Comparison of ENCODE assay signal across 8 cellular contexts in genomic region chr15:62066663-62067447, GRCh38. TPM values are rescaled to one million over a fixed set of nuclear protein-coding genes. Genes with fewer than 3 reads are reported as not detected.
DNase-seq lines count a peak whose midpoint lies in the region; ATAC-seq and TF ChIP-seq lines count a peak whose summit lies in the region.

Gene C2CD4A (plus strand): TSS chr15:62066977. CDS start chr15:62067614, 637 bp downstream.

- POLR2A ChIA-PET in HCT116 (lab: Charles Lee): no interaction called here
- POLR2A ChIA-PET in naive thymus-derived CD8-positive, alpha-beta T cell (lab: Charles Lee): no interaction called here

- no peaks in the 10 kb centered on the region for H3K9me2 ChIP-seq in HCT116 (ENCODE audit: insufficient read depth)

- H3K27me3 ChIP-seq in BLaER1: peaks cover 77% of the 10 kb centered on the region
- H3K27me3 ChIP-seq in HCT116 (ENCODE audit: insufficient read depth, low read length): no peaks in the 10 kb centered on the region

- DNase-seq in HCT116 (ENCODE audit: low read depth, low spot score) (peak; percentile 70), NCI-H774 (lab: John Stamatoyannopoulos, UW) (peak; percentile 81), fibroblast of gingiva (ENCODE audit: low read depth) (peak; percentile 45), KG1 (lab: John Stamatoyannopoulos, UW) (no peak)
- peak; percentile 63 for DNase-seq in activated T-cell treated with anti-CD3 and anti-CD28 coated beads, Interleukin-2, amount 50 U/mL, for 72 hours
- peak; percentile 28 to 78 (median 50) for DNase-seq in naive thymus-derived CD8-positive, alpha-beta T cell
- peak; percentile 65 for DNase-seq in stimulated activated naive CD8-positive, alpha-beta T cell treated with anti-CD3 and anti-CD28 coated beads, Interleukin-15, Interleukin-2, amounts not matched to agents 100 U/mL and 50 U/mL, for 24 hours

- H3K4me2 ChIP-seq in BLaER1 (peak within 1 kb of the TSS; percentile 74), HCT116 (ENCODE audit: low read length) (peak within 1 kb of the TSS; percentile 50)

- H3K36me3 Mint-ChIP-seq in activated T-cell treated with anti-CD3 and anti-CD28 coated beads, Interleukin-2, amount 50 U/mL, for 72 hours (ENCODE audit: insufficient read depth in 2 of 2): peaks cover 0 to 3% of the 10 kb centered on the region in 2 donors
- H3K36me3 Mint-ChIP-seq in naive thymus-derived CD8-positive, alpha-beta T cell: peaks cover 0 to 4% (median 2%) of the 10 kb centered on the region in 3 donors

- intact Hi-C loops in HCT116 (cut with micrococcal nuclease): no loop called here

- ATAC-seq in HCT116: peak; percentile 83
- ATAC-seq in activated T-cell treated with anti-CD3 and anti-CD28 coated beads, Interleukin-2, amount 50 U/mL, for 72 hours (replicated peaks in 1 of 2): peak; percentile 53 to 55
- peak; percentile 82 to 84 for ATAC-seq in naive thymus-derived CD8-positive, alpha-beta T cell
- ATAC-seq in stimulated activated naive CD8-positive, alpha-beta T cell treated with anti-CD3 and anti-CD28 coated beads, Interleukin-15, Interleukin-2, amounts not matched to agents 100 U/mL and 50 U/mL, for 24 hours: peak; percentile 58

- TF ChIP-seq RAD21 in HCT116 (IDR thresholded peaks at IDR 0.05; ENCODE audit: low read depth): no peak

- RAD21 ChIA-PET in HCT116 (lab: Charles Lee; ENCODE audit: low non-redundant PET in 1 of 2, low total read pairs in 2 of 2, uncharacterized antibody in 2 of 2, unreplicated experiment in 2 of 2): no interaction called here

- H3K27ac Mint-ChIP-seq in activated T-cell treated with anti-CD3 and anti-CD28 coated beads, Interleukin-2, amount 50 U/mL, for 72 hours: peak within 1 kb of the TSS; percentile 55
- peak within 1 kb of the TSS in 3 of 10 donors; percentile 15 to 41 (median 29) for H3K27ac Mint-ChIP-seq in naive thymus-derived CD8-positive, alpha-beta T cell

- H4K20me1 ChIP-seq in BLaER1 (peaks cover 28% of the 10 kb centered on the region), HCT116 (ENCODE audit: insufficient read depth) (no peaks in the 10 kb centered on the region)

- no peaks in the 10 kb centered on the region for H3K36me3 ChIP-seq in BLaER1
- H3K36me3 ChIP-seq in HCT116 (ENCODE audit: control insufficient read depth in 1 of 2, insufficient read depth in 2 of 2, low read length in 2 of 2): no peaks in the 10 kb centered on the region

- CTCF ChIA-PET in HCT116 (lab: Charles Lee): interaction anchor here (0.9 to 1.4 kb wide), 2 partner anchors 11 to 240 kb away, joined by 3 read pairs; no protein-coding TSS in a partner anchor

- no peaks in the 10 kb centered on the region for H3K9me3 Mint-ChIP-seq in activated T-cell treated with anti-CD3 and anti-CD28 coated beads, Interleukin-2, amount 50 U/mL, for 72 hours
- no peaks in the 10 kb centered on the region for H3K9me3 Mint-ChIP-seq in naive thymus-derived CD8-positive, alpha-beta T cell

- H3K79me2 ChIP-seq in HCT116 (ENCODE audit: insufficient read depth, low read length): no peaks in the 10 kb centered on the region

- H3K4me1 ChIP-seq in BLaER1 (peaks cover 22% of the 10 kb centered on the region), HCT116 (ENCODE audit: control insufficient read depth in 1 of 2, insufficient read depth in 2 of 2, low read length in 2 of 2) (peaks cover 16 to 28% of the 10 kb centered on the region in 2 experiments; a peak in 3 of 4 replicates)

- no peak within 1 kb of the TSS for H3K9ac ChIP-seq in BLaER1
- H3K9ac ChIP-seq in HCT116 (ENCODE audit: low read length): no peak within 1 kb of the TSS

- peaks cover 26% of the 10 kb centered on the region for H3K27me3 Mint-ChIP-seq in activated T-cell treated with anti-CD3 and anti-CD28 coated beads, Interleukin-2, amount 50 U/mL, for 72 hours (ENCODE audit: low read depth)
- peaks cover 11 to 29% (median 22%) of the 10 kb centered on the region in 5 donors for H3K27me3 Mint-ChIP-seq in naive thymus-derived CD8-positive, alpha-beta T cell

- TF ChIP-seq CTCF in HCT116 (IDR thresholded peaks at IDR 0.05 in 2 of 3, conservative IDR thresholded peaks at IDR 0.05 in 1 of 3; ENCODE audit: borderline replicate concordance in 1 of 3, insufficient read depth in 1 of 3, low read depth in 2 of 3, low read length in 2 of 3): no peak; a peak in 1 of 6 replicates

- H3K27ac ChIP-seq in BLaER1 (no peak within 1 kb of the TSS), HCT116 (ENCODE audit: low read depth, low read length) (no peak within 1 kb of the TSS)

- BruUV-seq in HCT116 (replicated peaks; lab: Mats Ljungman, UMichigan): no TSS peak

- H3K9me3 ChIP-seq in BLaER1: no peaks in the 10 kb centered on the region
- H3K9me3 ChIP-seq in HCT116 (ENCODE audit: control insufficient read depth in 1 of 2, insufficient read depth in 1 of 2, low read depth in 1 of 2, low read length in 2 of 2): no peaks in the 10 kb centered on the region

- H3K4me1 Mint-ChIP-seq in activated T-cell treated with anti-CD3 and anti-CD28 coated beads, Interleukin-2, amount 50 U/mL, for 72 hours (ENCODE audit: low read depth): peaks cover 37% of the 10 kb centered on the region
- H3K4me1 Mint-ChIP-seq in naive thymus-derived CD8-positive, alpha-beta T cell: peaks cover 20 to 27% (median 24%) of the 10 kb centered on the region in 4 donors

- TF ChIP-seq POLR2A in HCT116 (IDR thresholded peaks at IDR 0.05; ENCODE audit: borderline replicate concordance, extremely low read depth, insufficient read depth, insufficient read length): no peak

- peak within 1 kb of the TSS; percentile 93 for H2AFZ ChIP-seq in HCT116 (ENCODE audit: low read depth, low read length, poor library complexity, severe bottlenecking)

- peak within 1 kb of the TSS; percentile 78 to 92 for H3K4me3 Mint-ChIP-seq in activated T-cell treated with anti-CD3 and anti-CD28 coated beads, Interleukin-2, amount 50 U/mL, for 72 hours
- peak within 1 kb of the TSS; percentile 76 to 94 (median 87) for H3K4me3 Mint-ChIP-seq in naive thymus-derived CD8-positive, alpha-beta T cell

- peak within 1 kb of the TSS; percentile 63 for H3K4me3 ChIP-seq in BLaER1
- peak within 1 kb of the TSS in 1 of 2 experiments; percentile 11; a peak in 3 of 4 replicates for H3K4me3 ChIP-seq in HCT116 (replicated peaks in 1 of 2; ENCODE audit: low read depth in 1 of 2, low read length in 2 of 2)

TF ChIP-seq in HCT116, 20 proteins besides CTCF, POLR2A, EP300 and RAD21:
- TF ChIP-seq, protein P1, sequence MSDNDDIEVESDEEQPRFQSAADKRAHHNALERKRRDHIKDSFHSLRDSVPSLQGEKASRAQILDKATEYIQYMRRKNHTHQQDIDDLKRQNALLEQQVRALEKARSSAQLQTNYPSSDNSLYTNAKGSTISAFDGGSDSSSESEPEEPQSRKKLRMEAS (IDR thresholded peaks at IDR 0.05): peak; percentile 90
- TF ChIP-seq TCF7L2 (IDR thresholded peaks at IDR 0.05; ENCODE audit: borderline replicate concordance, extremely low read depth, insufficient read depth, insufficient read length): peak; percentile 95
- TF ChIP-seq, protein P2, sequence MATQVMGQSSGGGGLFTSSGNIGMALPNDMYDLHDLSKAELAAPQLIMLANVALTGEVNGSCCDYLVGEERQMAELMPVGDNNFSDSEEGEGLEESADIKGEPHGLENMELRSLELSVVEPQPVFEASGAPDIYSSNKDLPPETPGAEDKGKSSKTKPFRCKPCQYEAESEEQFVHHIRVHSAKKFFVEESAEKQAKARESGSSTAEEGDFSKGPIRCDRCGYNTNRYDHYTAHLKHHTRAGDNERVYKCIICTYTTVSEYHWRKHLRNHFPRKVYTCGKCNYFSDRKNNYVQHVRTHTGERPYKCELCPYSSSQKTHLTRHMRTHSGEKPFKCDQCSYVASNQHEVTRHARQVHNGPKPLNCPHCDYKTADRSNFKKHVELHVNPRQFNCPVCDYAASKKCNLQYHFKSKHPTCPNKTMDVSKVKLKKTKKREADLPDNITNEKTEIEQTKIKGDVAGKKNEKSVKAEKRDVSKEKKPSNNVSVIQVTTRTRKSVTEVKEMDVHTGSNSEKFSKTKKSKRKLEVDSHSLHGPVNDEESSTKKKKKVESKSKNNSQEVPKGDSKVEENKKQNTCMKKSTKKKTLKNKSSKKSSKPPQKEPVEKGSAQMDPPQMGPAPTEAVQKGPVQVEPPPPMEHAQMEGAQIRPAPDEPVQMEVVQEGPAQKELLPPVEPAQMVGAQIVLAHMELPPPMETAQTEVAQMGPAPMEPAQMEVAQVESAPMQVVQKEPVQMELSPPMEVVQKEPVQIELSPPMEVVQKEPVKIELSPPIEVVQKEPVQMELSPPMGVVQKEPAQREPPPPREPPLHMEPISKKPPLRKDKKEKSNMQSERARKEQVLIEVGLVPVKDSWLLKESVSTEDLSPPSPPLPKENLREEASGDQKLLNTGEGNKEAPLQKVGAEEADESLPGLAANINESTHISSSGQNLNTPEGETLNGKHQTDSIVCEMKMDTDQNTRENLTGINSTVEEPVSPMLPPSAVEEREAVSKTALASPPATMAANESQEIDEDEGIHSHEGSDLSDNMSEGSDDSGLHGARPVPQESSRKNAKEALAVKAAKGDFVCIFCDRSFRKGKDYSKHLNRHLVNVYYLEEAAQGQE (IDR thresholded peaks at IDR 0.05; ENCODE audit: low read depth): peak; percentile 74
- peak; percentile 54; the same call in 1 of the 2 replicates for TF ChIP-seq SIN3A (IDR thresholded peaks at IDR 0.05; ENCODE audit: low read depth)
- TF ChIP-seq CEBPB (IDR thresholded peaks at IDR 0.05; ENCODE audit: low read depth): no peak
TF ChIP-seq in HCT116: peak in this region for 4.

RNA-seq across cellular contexts. Expression of gene C2CD4A, which starts in this region (rescaled TPM):
- not detected for total RNA-seq in HCT116 (2021; ENCODE audit: unreplicated experiment)
- not detected in 2 replicates for polyA plus RNA-seq in HCT116 (2012)
- total RNA-seq in activated T-cell treated with anti-CD3 and anti-CD28 coated beads, Interleukin-2, amount 50 U/mL, for 72 hours: 1 to 10 TPM in 1 of 2 donors, under 1 TPM in 1; 0.46 to 1.8 TPM
- not detected for total RNA-seq in naive thymus-derived CD8-positive, alpha-beta T cell
- polyA plus RNA-seq in naive thymus-derived CD8-positive, alpha-beta T cell: not detected

Comparison
In these comparisons a context has a peak if more than half of its experiments do, and no peak if none do; other contexts are left out.
1. Peak in DNase-seq, ATAC-seq and H3K4me2 ChIP-seq in HCT116; RNA of the gene not detected or under 1 TPM.
2. Peak in DNase-seq and ATAC-seq in naive thymus-derived CD8-positive, alpha-beta T cell; RNA of the gene not detected or under 1 TPM.